15 cellular contexts compared by ENCODE assay signal in the genomic region with DNA sequence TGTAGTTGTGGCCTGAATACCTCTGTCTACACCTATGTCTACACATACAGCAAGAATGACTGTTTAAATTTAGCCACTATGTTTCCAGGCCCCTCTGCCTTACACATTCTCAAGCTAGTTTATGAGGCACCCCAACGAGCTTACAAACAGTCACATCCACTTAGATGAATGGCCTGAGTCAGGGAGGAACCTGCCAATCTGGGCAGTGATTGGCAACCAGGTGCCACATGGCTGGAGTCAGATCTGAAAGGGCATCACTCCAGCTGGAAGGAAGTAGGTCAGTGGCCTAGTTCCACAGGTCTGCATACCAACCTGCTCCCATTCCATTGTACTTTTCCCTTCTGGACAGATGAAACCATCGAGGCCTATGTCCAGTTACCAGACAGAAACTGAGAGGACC.
DNase-seq lines count a peak whose midpoint lies in the region; ATAC-seq and FAIRE-seq lines count a peak whose summit lies in the region.
"Had no signal": no experiment of that assay in that cellular context is flagged by ENCODE, and none has a peak within 500 bp of the region (broad histone marks: within the 10 kb centered on the region; RNA-seq: fewer than 3 reads in every experiment).

No MANE protein-coding gene starts in this region.

- peak overlapping the region; percentile 30 for H3K4me3 Mint-ChIP-seq in activated naive CD4-positive, alpha-beta T cell treated with anti-CD3 and anti-CD28 coated beads for 36 hours
- H3K4me3 Mint-ChIP-seq in activated CD4-positive, alpha-beta memory T cell treated with anti-CD3 and anti-CD28 coated beads for 36 hours = no peak overlapping the region
- no peak overlapping the region for H3K4me3 Mint-ChIP-seq in stimulated activated memory B cell treated with anti-CD40 and anti-IgM and Interleukin-4, amounts not matched to agents 10 μg/mL and 1 μg/mL and 100 μg/mL, for 72 hours

- peaks cover 87% of the 10 kb centered on the region for H3K4me1 Mint-ChIP-seq in activated naive CD4-positive, alpha-beta T cell treated with anti-CD3 and anti-CD28 coated beads for 36 hours (ENCODE audit: low read depth)
- peaks cover 86% of the 10 kb centered on the region for H3K4me1 Mint-ChIP-seq in activated CD4-positive, alpha-beta memory T cell treated with anti-CD3 and anti-CD28 coated beads for 36 hours (ENCODE audit: low read depth)
- peaks cover 44% of the 10 kb centered on the region for H3K4me1 Mint-ChIP-seq in stimulated activated memory B cell treated with anti-CD40 and anti-IgM and Interleukin-4, amounts not matched to agents 10 μg/mL and 1 μg/mL and 100 μg/mL, for 72 hours

- peak overlapping the region; percentile 95 for H3K27ac Mint-ChIP-seq in activated naive CD4-positive, alpha-beta T cell treated with anti-CD3 and anti-CD28 coated beads for 36 hours
- peak overlapping the region; percentile 88 for H3K27ac Mint-ChIP-seq in activated CD4-positive, alpha-beta memory T cell treated with anti-CD3 and anti-CD28 coated beads for 36 hours
- H3K27ac Mint-ChIP-seq in stimulated activated memory B cell treated with anti-CD40 and anti-IgM and Interleukin-4, amounts not matched to agents 10 μg/mL and 1 μg/mL and 100 μg/mL, for 72 hours = peak overlapping the region; percentile 96

- H3K36me3 Mint-ChIP-seq in activated naive CD4-positive, alpha-beta T cell treated with anti-CD3 and anti-CD28 coated beads for 36 hours (ENCODE audit: low read depth) = peaks cover 6% of the 10 kb centered on the region
- peaks cover 2% of the 10 kb centered on the region for H3K36me3 Mint-ChIP-seq in activated CD4-positive, alpha-beta memory T cell treated with anti-CD3 and anti-CD28 coated beads for 36 hours
- no peaks in the 10 kb centered on the region for H3K36me3 Mint-ChIP-seq in stimulated activated memory B cell treated with anti-CD40 and anti-IgM and Interleukin-4, amounts not matched to agents 10 μg/mL and 1 μg/mL and 100 μg/mL, for 72 hours

- no peak for ATAC-seq in stimulated activated memory B cell treated with anti-CD40 and anti-IgM and Interleukin-4, amounts not matched to agents 10 μg/mL and 1 μg/mL and 100 μg/mL, for 72 hours

- no peaks in the 10 kb centered on the region for H3K9me3 ChIP-seq in esophagus (ENCODE audit: control insufficient read depth in 2 of 2, insufficient read depth in 1 of 2, low read depth in 1 of 2, low read length in 1 of 2)
- H3K9me3 ChIP-seq: vagina had no signal

- peaks cover 3 to 13% of the 10 kb centered on the region in 2 donors for H3K4me1 ChIP-seq in esophagus (ENCODE audit: control insufficient read depth in 2 of 2, insufficient read depth in 2 of 2, low read length in 1 of 2)

- peak; percentile 56 for DNase-seq in activated naive CD4-positive, alpha-beta T cell treated with anti-CD3 and anti-CD28 coated beads for 36 hours
- DNase-seq in activated naive CD4-positive, alpha-beta T cell treated with anti-CD3 and anti-CD28 coated beads, Interleukin-2, amount 50 U/mL, for 16 hours = no peak
- peak; percentile 46 for DNase-seq in activated CD4-positive, alpha-beta memory T cell treated with anti-CD3 and anti-CD28 coated beads for 36 hours
- DNase-seq in frontal cortex (ENCODE audit: low spot score in 2 of 2) = no peak
- no peak for DNase-seq in central memory CD4-positive, alpha-beta T cell
- no peak for DNase-seq in effector CD4-positive, alpha-beta T cell
- DNase-seq: DMS79, GOT3, NCI-H1048, SHP77, small intestine had no signal

- CTCF ChIA-PET in activated naive CD4-positive, alpha-beta T cell treated with anti-CD3 and anti-CD28 coated beads for 36 hours (lab: Charles Lee) = interaction anchor here (0.6 to 1.3 kb wide), 3 partner anchors 17 to 314 kb away, joined by 3 to 7 read pairs (median 4); no protein-coding TSS in a partner anchor
- CTCF ChIA-PET in activated CD4-positive, alpha-beta memory T cell treated with anti-CD3 and anti-CD28 coated beads for 36 hours (lab: Charles Lee) = interaction anchor here (0.6 kb wide), 1 partner anchor 87 kb away, joined by 3 read pairs; no protein-coding TSS in a partner anchor

- 50 to 71% methylated on average over 2 of the region's 2 CpGs for WGBS in esophagus, 2 donors

- H3K9me3 Mint-ChIP-seq in activated naive CD4-positive, alpha-beta T cell treated with anti-CD3 and anti-CD28 coated beads for 36 hours = peaks cover 3% of the 10 kb centered on the region
- H3K9me3 Mint-ChIP-seq in activated CD4-positive, alpha-beta memory T cell treated with anti-CD3 and anti-CD28 coated beads for 36 hours = no peaks in the 10 kb centered on the region
- H3K9me3 Mint-ChIP-seq in stimulated activated memory B cell treated with anti-CD40 and anti-IgM and Interleukin-4, amounts not matched to agents 10 μg/mL and 1 μg/mL and 100 μg/mL, for 72 hours = no peaks in the 10 kb centered on the region

- no peaks in the 10 kb centered on the region for H3K36me3 ChIP-seq in esophagus (ENCODE audit: control insufficient read depth in 2 of 2, insufficient read depth in 2 of 2, low read length in 1 of 2)
- H3K36me3 ChIP-seq: vagina had no signal

- H3K27me3 Mint-ChIP-seq in activated naive CD4-positive, alpha-beta T cell treated with anti-CD3 and anti-CD28 coated beads for 36 hours (ENCODE audit: low read depth) = no peaks in the 10 kb centered on the region
- H3K27me3 Mint-ChIP-seq in activated CD4-positive, alpha-beta memory T cell treated with anti-CD3 and anti-CD28 coated beads for 36 hours = no peaks in the 10 kb centered on the region
- no peaks in the 10 kb centered on the region for H3K27me3 Mint-ChIP-seq in stimulated activated memory B cell treated with anti-CD40 and anti-IgM and Interleukin-4, amounts not matched to agents 10 μg/mL and 1 μg/mL and 100 μg/mL, for 72 hours

- H3K27ac ChIP-seq in esophagus (ENCODE audit: low read depth in 2 of 2, low read length in 1 of 2) = peak overlapping the region; percentile 55 to 86
- H3K27ac ChIP-seq: vagina had no signal

- FAIRE-seq in frontal cortex (lab: Jason Lieb, UNC) = no peak
- FAIRE-seq: colon, small intestine had no signal

- no peaks in the 10 kb centered on the region for H3K27me3 ChIP-seq in esophagus (ENCODE audit: control insufficient read depth in 1 of 2, insufficient read depth in 2 of 2, low read length in 2 of 2)
- H3K27me3 ChIP-seq: vagina had no signal

- intact Hi-C loops in activated naive CD4-positive, alpha-beta T cell treated with anti-CD3 and anti-CD28 coated beads for 36 hours (cut with micrococcal nuclease) = no loop called here
- intact Hi-C loops in activated CD4-positive, alpha-beta memory T cell treated with anti-CD3 and anti-CD28 coated beads for 36 hours (cut with micrococcal nuclease) = loop anchor here (1.0 kb wide), 1 partner anchor 8 kb away; no protein-coding TSS in a partner anchor

- POLR2A ChIA-PET in activated CD4-positive, alpha-beta memory T cell treated with anti-CD3 and anti-CD28 coated beads for 36 hours (lab: Charles Lee) = interaction anchor here (0.5 to 1.1 kb wide), 3 partner anchors 14 to 52 kb away, joined by 3 to 4 read pairs (median 3); no protein-coding TSS in a partner anchor

- no peak overlapping the region for H3K4me3 ChIP-seq in esophagus (ENCODE audit: low read depth in 1 of 2, low read length in 2 of 2)
- H3K4me3 ChIP-seq: vagina had no signal

Comparison
In these comparisons a context has a peak if more than half of its experiments do, and no peak if none do; other contexts are left out.
1. DNase-seq: peak in activated naive CD4-positive, alpha-beta T cell treated with anti-CD3 and anti-CD28 coated beads for 36 hours (single experiment) and activated CD4-positive, alpha-beta memory T cell treated with anti-CD3 and anti-CD28 coated beads for 36 hours (single experiment); none in activated naive CD4-positive, alpha-beta T cell treated with anti-CD3 and anti-CD28 coated beads, Interleukin-2, amount 50 U/mL, for 16 hours (single experiment), frontal cortex (0 of 2), central memory CD4-positive, alpha-beta T cell (single experiment) and effector CD4-positive, alpha-beta T cell (single experiment).
2. Peak in every context shown above with its lines, with median percentiles within 50 percentile points of each other: H3K27ac Mint-ChIP-seq.